Comparison of ENCODE assay signal across 8 cellular contexts in the genomic region with DNA sequence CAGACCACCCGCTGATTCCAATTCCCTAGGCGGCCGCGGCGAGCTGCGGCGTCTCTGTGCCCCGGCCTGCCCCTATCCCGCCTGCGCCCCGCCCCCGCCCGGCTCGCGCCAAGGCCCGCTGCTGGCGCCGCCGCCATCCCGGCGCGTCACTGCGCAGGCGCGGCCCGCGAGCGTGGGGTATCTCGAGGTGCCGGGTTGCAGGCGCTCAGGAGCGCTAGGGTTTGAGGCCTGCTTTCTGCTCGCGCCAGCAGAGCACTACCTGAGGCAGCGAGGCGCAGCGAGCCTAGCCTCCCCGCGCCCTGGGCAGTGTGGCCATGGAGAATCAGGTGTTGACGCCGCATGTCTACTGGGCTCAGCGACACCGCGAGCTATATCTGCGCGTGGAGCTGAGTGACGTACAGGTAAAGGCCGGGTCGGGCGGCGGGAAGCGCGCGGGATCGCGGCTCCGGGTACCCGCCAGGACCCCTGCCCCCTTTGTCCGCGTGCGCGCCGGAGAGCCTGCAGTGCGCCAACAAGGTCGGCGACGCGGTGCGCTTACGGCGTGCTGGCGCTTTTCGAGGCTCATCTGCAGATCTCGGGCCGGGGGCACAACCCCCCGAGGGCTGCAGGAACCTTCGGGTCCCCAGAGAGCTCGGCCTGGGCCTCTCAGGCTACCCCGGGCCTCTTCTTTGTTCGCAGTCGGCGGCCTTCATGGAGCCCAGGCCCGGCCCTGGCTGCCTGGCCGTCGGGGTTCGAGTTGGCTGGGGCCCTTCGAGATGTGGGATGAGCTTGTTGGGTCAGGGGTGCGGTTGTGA.
DNase-seq lines count a peak whose midpoint lies in the region; ATAC-seq and TF ChIP-seq lines count a peak whose summit lies in the region.

A gene with protein sequence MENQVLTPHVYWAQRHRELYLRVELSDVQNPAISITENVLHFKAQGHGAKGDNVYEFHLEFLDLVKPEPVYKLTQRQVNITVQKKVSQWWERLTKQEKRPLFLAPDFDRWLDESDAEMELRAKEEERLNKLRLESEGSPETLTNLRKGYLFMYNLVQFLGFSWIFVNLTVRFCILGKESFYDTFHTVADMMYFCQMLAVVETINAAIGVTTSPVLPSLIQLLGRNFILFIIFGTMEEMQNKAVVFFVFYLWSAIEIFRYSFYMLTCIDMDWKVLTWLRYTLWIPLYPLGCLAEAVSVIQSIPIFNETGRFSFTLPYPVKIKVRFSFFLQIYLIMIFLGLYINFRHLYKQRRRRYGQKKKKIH (plus strand): TSS at position 146 of the 794 bp plus-strand sequence. CDS start 169 bp downstream, at position 315.

- peaks cover 5% of the 10 kb centered on the region for H3K27me3 Mint-ChIP-seq in nephron progenitor cell (ENCODE audit: low read depth, poor library complexity)
- H3K27me3 Mint-ChIP-seq in stimulated activated naive CD8-positive, alpha-beta T cell treated with anti-CD3 and anti-CD28 coated beads, Interleukin-15, amount 100 ng/mL, for 72 hours, result no peaks in the 10 kb centered on the region

- peaks cover 16% of the 10 kb centered on the region for H3K36me3 Mint-ChIP-seq in nephron progenitor cell (ENCODE audit: low read depth)

- peaks cover 52% of the 10 kb centered on the region for H3K4me1 Mint-ChIP-seq in nephron progenitor cell
- peaks cover 43% of the 10 kb centered on the region for H3K4me1 Mint-ChIP-seq in stimulated activated naive CD8-positive, alpha-beta T cell treated with anti-CD3 and anti-CD28 coated beads, Interleukin-15, amount 100 ng/mL, for 72 hours

- no peaks in the 10 kb centered on the region for H3K9me3 Mint-ChIP-seq in nephron progenitor cell
- H3K9me3 Mint-ChIP-seq in stimulated activated naive CD8-positive, alpha-beta T cell treated with anti-CD3 and anti-CD28 coated beads, Interleukin-15, amount 100 ng/mL, for 72 hours, result no peaks in the 10 kb centered on the region

- peak within 1 kb of the TSS; percentile 88 for H3K4me3 Mint-ChIP-seq in nephron progenitor cell
- peak within 1 kb of the TSS; percentile 88 to 92 for H3K4me3 Mint-ChIP-seq in stimulated activated naive CD8-positive, alpha-beta T cell treated with anti-CD3 and anti-CD28 coated beads, Interleukin-15, amount 100 ng/mL, for 72 hours

- TF ChIP-seq CTCF in nephron progenitor cell (IDR thresholded peaks at IDR 0.05), result no peak

- DNase-seq in DMS79 treated with DMSO at 0.1 percent for 48 hours (lab: John Stamatoyannopoulos, UW), result peak; percentile 48
- peak; percentile 91 for DNase-seq in LoVo (ENCODE audit: low spot score)
- DNase-seq in activated effector memory CD4-positive, alpha-beta T cell treated with Interleukin-2 at 50 U/mL for 16 hours, result peak; percentile 80
- peak; percentile 47 for DNase-seq in fibroblast of the conjunctiva (ENCODE audit: low read depth)
- peak; percentile 98 for DNase-seq in nephron progenitor cell
- peak; percentile 92 to 95 for DNase-seq in stimulated activated naive CD8-positive, alpha-beta T cell treated with anti-CD3 and anti-CD28 coated beads, Interleukin-15, amount 100 ng/mL, for 72 hours

- peak; percentile 76 for ATAC-seq in GM21825 (IDR thresholded peaks at IDR 0.05; ENCODE audit: unreplicated experiment)
- ATAC-seq in stimulated activated naive CD8-positive, alpha-beta T cell treated with anti-CD3 and anti-CD28 coated beads, Interleukin-15, amount 100 ng/mL, for 72 hours, result peak; percentile 96

- peak within 1 kb of the TSS; percentile 96 for H3K27ac Mint-ChIP-seq in nephron progenitor cell
- peak within 1 kb of the TSS; percentile 89 to 96 for H3K27ac Mint-ChIP-seq in stimulated activated naive CD8-positive, alpha-beta T cell treated with anti-CD3 and anti-CD28 coated beads, Interleukin-15, amount 100 ng/mL, for 72 hours

- TF ChIP-seq POLR2A in Raji (IDR thresholded peaks at IDR 0.05; ENCODE audit: insufficient read depth, low read depth, low read length), result peak; percentile 94

Comparison
In these comparisons a context has a peak if more than half of its experiments do, and no peak if none do; other contexts are left out.
1. Peak in every context shown above with its lines: DNase-seq and ATAC-seq.
2. DNase-seq: peak in every context shown above with its lines; median percentile 98 in nephron progenitor cell; 94 in stimulated activated naive CD8-positive, alpha-beta T cell treated with anti-CD3 and anti-CD28 coated beads, Interleukin-15, amount 100 ng/mL, for 72 hours; 91 in LoVo; 80 in activated effector memory CD4-positive, alpha-beta T cell treated with Interleukin-2 at 50 U/mL for 16 hours; 48 in DMS79 treated with DMSO at 0.1 percent for 48 hours; 47 in fibroblast of the conjunctiva.